In genomic region chr5:150780180-150780692, GRCh38 we compare ENCODE assay signal across 9 cellular contexts. TPM values are rescaled to one million over a fixed set of nuclear protein-coding genes. Genes with fewer than 3 reads are reported as not detected.
DNase-seq lines count a peak whose midpoint lies in the region; ATAC-seq and TF ChIP-seq lines count a peak whose summit lies in the region.
"Had no signal": no experiment of that assay in that cellular context is flagged by ENCODE, and none has a peak within 500 bp of the region (broad histone marks: within the 10 kb centered on the region; RNA-seq: fewer than 3 reads in every experiment).

No MANE protein-coding gene starts in this region.

- H3K27me3 ChIP-seq in endodermal cell (ENCODE audit: control insufficient read depth, insufficient read depth, low read length, poor library complexity, severe bottlenecking): peaks cover 14% of the 10 kb centered on the region
- H3K27me3 ChIP-seq in parathyroid adenoma (ENCODE audit: control insufficient read depth, insufficient read depth, low read length): no peaks in the 10 kb centered on the region
- H3K27me3 ChIP-seq in MM.1S (replicated peaks; ENCODE audit: insufficient read depth, low read length): peaks cover 6% of the 10 kb centered on the region; the same call in 1 of the 2 replicates
- H3K27me3 ChIP-seq in PC-9 (ENCODE audit: insufficient read depth, low read depth): no peaks in the 10 kb centered on the region

- peak; percentile 37 for DNase-seq in activated CD4-positive, CD25-positive, alpha-beta regulatory T cell treated with anti-CD3 and anti-CD28 coated beads, Interleukin-2, amount 50 U/mL, for 72 hours
- DNase-seq in activated CD4-positive, CD25-positive, alpha-beta regulatory T cell (lab: John Stamatoyannopoulos, UW): no peak
- peak; percentile 92 for DNase-seq in RPMI7951 (ENCODE audit: low read depth)
- DNase-seq in endodermal cell: no peak
- DNase-seq in MM.1S: no peak
- DNase-seq in PC-9: no peak

- H3K79me2 ChIP-seq in parathyroid adenoma (peaks cover 5% of the 10 kb centered on the region), MM.1S (ENCODE audit: low read length) (no peaks in the 10 kb centered on the region), PC-9 (ENCODE audit: low read depth) (no peaks in the 10 kb centered on the region; the same call in 1 of the 2 replicates)

- POLR2A ChIA-PET in PC-9 (lab: Charles Lee; ENCODE audit: unreplicated experiment): interaction anchor here (0.6 kb wide), 1 partner anchor 876 kb away, joined by 3 read pairs; no protein-coding TSS in a partner anchor

- peaks cover under 1% of the 10 kb centered on the region for H3K36me3 Mint-ChIP-seq in endodermal cell (ENCODE audit: low read depth)

- WGBS in endodermal cell (ENCODE audit: insufficient coverage in 1 of 2, insufficient read length in 1 of 2), 2 experiments: 85 to 86% methylated on average over 6 of the region's 6 CpGs

- H3K27ac ChIP-seq in endodermal cell (ENCODE audit: low read depth, low read length): no peak overlapping the region
- peak overlapping the region; percentile 52 for H3K27ac ChIP-seq in parathyroid adenoma
- H3K27ac ChIP-seq in MM.1S (ENCODE audit: low read length): no peak overlapping the region
- H3K27ac ChIP-seq in PC-9: no peak overlapping the region
- H3K27ac ChIP-seq: C4-2B had no signal

- H3K36me3 ChIP-seq in endodermal cell (ENCODE audit: control insufficient read depth, insufficient read depth, low read length): no peaks in the 10 kb centered on the region
- no peaks in the 10 kb centered on the region for H3K36me3 ChIP-seq in parathyroid adenoma (ENCODE audit: control insufficient read depth, insufficient read depth, low read length)
- no peaks in the 10 kb centered on the region for H3K36me3 ChIP-seq in MM.1S (replicated peaks; ENCODE audit: insufficient read depth, low read length)
- no peaks in the 10 kb centered on the region for H3K36me3 ChIP-seq in PC-9 (ENCODE audit: low read depth)

- H2AFZ ChIP-seq in parathyroid adenoma: no peak overlapping the region
- H2AFZ ChIP-seq in MM.1S (ENCODE audit: low read length): no peak overlapping the region
- no peak overlapping the region for H2AFZ ChIP-seq in PC-9

- H3K9me3 ChIP-seq in endodermal cell (ENCODE audit: control insufficient read depth, low read length) (peaks cover 5% of the 10 kb centered on the region), parathyroid adenoma (ENCODE audit: control insufficient read depth, low read length) (no peaks in the 10 kb centered on the region), MM.1S (replicated peaks; ENCODE audit: insufficient read depth, low read length) (no peaks in the 10 kb centered on the region), PC-9 (ENCODE audit: insufficient read depth, low read depth) (no peaks in the 10 kb centered on the region)

- H3K4me3 Mint-ChIP-seq in endodermal cell: peak overlapping the region; percentile 83

- BruUV-seq in PC-9 (replicated peaks; lab: Mats Ljungman, UMichigan): no TSS peak

- H3K4me2 ChIP-seq in parathyroid adenoma (ENCODE audit: low read length): no peak overlapping the region
- H3K4me2 ChIP-seq in MM.1S (ENCODE audit: low read depth, low read length): no peak overlapping the region
- no peak overlapping the region for H3K4me2 ChIP-seq in PC-9

- H3K27ac Mint-ChIP-seq in endodermal cell: no peak overlapping the region

- ATAC-seq in HG02798 (IDR thresholded peaks at IDR 0.05; ENCODE audit: poor library complexity, unreplicated experiment): peak; percentile 63

- H4K20me1 ChIP-seq in MM.1S (ENCODE audit: insufficient read depth, low read length) (no peaks in the 10 kb centered on the region), PC-9 (ENCODE audit: insufficient read depth) (no peaks in the 10 kb centered on the region)

- H3K9ac ChIP-seq in endodermal cell (ENCODE audit: extremely low read depth, low read length, poor library complexity, severe bottlenecking) (no peak overlapping the region), parathyroid adenoma (no peak overlapping the region), MM.1S (ENCODE audit: low read length) (no peak overlapping the region)

- H3K9me2 ChIP-seq in MM.1S (replicated peaks; ENCODE audit: insufficient read depth, low read length) (no peaks in the 10 kb centered on the region), PC-9 (ENCODE audit: insufficient read depth) (no peaks in the 10 kb centered on the region)

- H3K4me3 ChIP-seq in endodermal cell (ENCODE audit: low read length): no peak overlapping the region
- H3K4me3 ChIP-seq in parathyroid adenoma (ENCODE audit: low read depth, low read length): no peak overlapping the region
- H3K4me3 ChIP-seq in MM.1S (ENCODE audit: low read length): no peak overlapping the region
- H3K4me3 ChIP-seq in PC-9: no peak overlapping the region

- peaks cover 2% of the 10 kb centered on the region for H3K9me3 Mint-ChIP-seq in endodermal cell

- intact Hi-C loops in PC-9 (cut with micrococcal nuclease; ENCODE audit: unreplicated experiment): loop anchor here (5.0 kb wide), 1 partner anchor 218 kb away; no protein-coding TSS in a partner anchor

- peaks cover 27% of the 10 kb centered on the region for H3K4me1 Mint-ChIP-seq in endodermal cell

- CTCF ChIA-PET in PC-9 (lab: Charles Lee): interaction anchor here (1.1 kb wide), 1 partner anchor 79 kb away, joined by 3 read pairs; the partner anchor contains the start of gene RBM22

- TF ChIP-seq CTCF in endodermal cell (conservative IDR thresholded peaks at IDR 0.05): no peak
- no peak for TF ChIP-seq CTCF in parathyroid adenoma (IDR thresholded peaks at IDR 0.05)
- TF ChIP-seq CTCF in MM.1S (IDR thresholded peaks at IDR 0.05; ENCODE audit: low read length): no peak
- no peak for TF ChIP-seq CTCF in PC-9 (conservative IDR thresholded peaks at IDR 0.05)

- H3F3A ChIP-seq in MM.1S (ENCODE audit: insufficient read depth, low read length) (no peaks in the 10 kb centered on the region), PC-9 (ENCODE audit: insufficient read depth, low read depth) (peaks cover 16% of the 10 kb centered on the region)

- H3K4me1 ChIP-seq in endodermal cell (ENCODE audit: control insufficient read depth, insufficient read depth, low read length) (peaks cover 13% of the 10 kb centered on the region), parathyroid adenoma (peaks cover 19% of the 10 kb centered on the region), MM.1S (ENCODE audit: low read length) (no peaks in the 10 kb centered on the region), PC-9 (replicated peaks; ENCODE audit: insufficient read depth) (peaks cover 39% of the 10 kb centered on the region)

- H3K27me3 Mint-ChIP-seq in endodermal cell (ENCODE audit: insufficient read depth): peaks cover 36% of the 10 kb centered on the region

RNA-seq across cellular contexts. Expression of gene SMIM3, which starts 1.7 kb away (rescaled TPM):
- total RNA-seq in RPMI7951 (2014; rRNA removed; shearing (Covaris generic)): 150 and 175 TPM in 2 replicates
- total RNA-seq in endodermal cell (1 to 10 TPM; 6.3 to 9.0 TPM), PC-9 (2021) (11.5 and 12.1 TPM in 2 replicates)
- 9.3 TPM for polyA plus RNA-seq in endodermal cell (2013, experiment 1 of 2)
- 6.3 TPM for polyA plus RNA-seq in endodermal cell (2013, experiment 2 of 2)

RNA-seq across cellular contexts. Expression of gene DCTN4, which starts 21.4 kb away (rescaled TPM):
- total RNA-seq in RPMI7951 (2014; rRNA removed; shearing (Covaris generic)): 35.5 and 41.2 TPM in 2 replicates
- total RNA-seq in endodermal cell (10 to 100 TPM; 51.5 to 64.3 TPM), PC-9 (2021) (49.1 and 54.1 TPM in 2 replicates)
- polyA plus RNA-seq in endodermal cell (2013, experiment 1 of 2): 67.7 TPM
- polyA plus RNA-seq in endodermal cell (2013, experiment 2 of 2): 58.3 TPM

Comparison
In these comparisons a context has a peak if more than half of its experiments do, and no peak if none do; other contexts are left out.
1. DNase-seq: peak in activated CD4-positive, CD25-positive, alpha-beta regulatory T cell treated with anti-CD3 and anti-CD28 coated beads, Interleukin-2, amount 50 U/mL, for 72 hours (single experiment) and RPMI7951 (single experiment); none in activated CD4-positive, CD25-positive, alpha-beta regulatory T cell (0 of 4), endodermal cell (single experiment), MM.1S (single experiment) and PC-9 (0 of 2).
2. RNA of gene SMIM3, which starts 1.7 kb away (total RNA-seq): 150 to 175 TPM in RPMI7951; 11.5 to 12.1 TPM in PC-9 and 6.3 to 9.0 TPM in endodermal cell; every median in the first group is over 10 times any median in the second.